ENCODE assay signal across 18 cellular contexts in genomic region chr22:43407591-43407990, GRCh38. TPM values are rescaled to one million over a fixed set of nuclear protein-coding genes. Genes with fewer than 3 reads are reported as not detected.
DNase-seq lines count a peak whose midpoint lies in the region; ATAC-seq and TF ChIP-seq lines count a peak whose summit lies in the region.
"Had no signal": no experiment of that assay in that cellular context is flagged by ENCODE, and none has a peak within 500 bp of the region (broad histone marks: within the 10 kb centered on the region; RNA-seq: fewer than 3 reads in every experiment).

No MANE protein-coding gene starts in this region.

- peaks cover 3% of the 10 kb centered on the region for H3K4me1 Mint-ChIP-seq in chondrocyte (ENCODE audit: low read depth)
- H3K4me1 Mint-ChIP-seq: CD14-positive monocyte had no signal

- peak; percentile 9 to 48 (median 26) for ATAC-seq in right lobe of liver
- no peak for ATAC-seq in stimulated activated naive CD8-positive, alpha-beta T cell treated with anti-CD3 and anti-CD28 coated beads, Interleukin-15, Interleukin-2, amounts not matched to agents 100 U/mL and 50 U/mL, for 24 hours
- ATAC-seq: A549 had no signal

- H3K27ac Mint-ChIP-seq in chondrocyte (ENCODE audit: unreplicated experiment), result no peak overlapping the region

- 0 out of 2 replicates have a peak, but pooled peaks have one; percentile 7 for TF ChIP-seq CTCF in BE2C (IDR thresholded peaks at IDR 0.05; ENCODE audit: low read depth, low read length)
- TF ChIP-seq CTCF in chondrocyte (IDR thresholded peaks at IDR 0.05), result no peak
- no peak for TF ChIP-seq CTCF in right lobe of liver (IDR thresholded peaks at IDR 0.05)

- no peak for TF ChIP-seq POLR2A in right lobe of liver (IDR thresholded peaks at IDR 0.05)

- H3K36me3 Mint-ChIP-seq in chondrocyte (ENCODE audit: low read depth), result no peaks in the 10 kb centered on the region
- H3K36me3 Mint-ChIP-seq: CD14-positive monocyte; CD4-positive, alpha-beta memory T cell had no signal

- 52% methylated on average over 2 of the region's 4 CpGs for WGBS in right lobe of liver (ENCODE audit: insufficient coverage, low coverage, low lambda C conversion rate, missing lambda C conversion rate)

- H3K27me3 Mint-ChIP-seq in chondrocyte (ENCODE audit: low read depth), result peaks cover 42% of the 10 kb centered on the region

- H3K4me3 ChIP-seq in BE2C (ENCODE audit: low read depth, low read length) (no peak overlapping the region), right lobe of liver (no peak overlapping the region)
- H3K4me3 ChIP-seq: A549, BLaER1 had no signal

- H3K27me3 ChIP-seq in BE2C (peaks cover 16% of the 10 kb centered on the region), right lobe of liver (no peaks in the 10 kb centered on the region)

- peaks cover 7% of the 10 kb centered on the region for H3K4me1 ChIP-seq in BE2C
- peaks cover 0 to 12% (median 4%) of the 10 kb centered on the region in 4 donors for H3K4me1 ChIP-seq in right lobe of liver
- H3K4me1 ChIP-seq: A549 had no signal

- DNase-seq in NCI-H345 (lab: John Stamatoyannopoulos, UW) (peak; percentile 13), NCI-H345 treated with DMSO at 0.1 percent for 48 hours (lab: John Stamatoyannopoulos, UW; ENCODE audit: unreplicated experiment) (no peak), BE2C (peak; percentile 76), chondrocyte (ENCODE audit: low spot score) (peak; percentile 75), right lobe of liver (peak in 2 of 3 donors; percentile 30 to 57), NCI-H82 treated with DMSO at 0.1 percent for 48 hours (lab: John Stamatoyannopoulos, UW; ENCODE audit: unreplicated experiment) (no peak), GM19238 (ENCODE audit: insufficient read length, low spot score) (no peak)
- DNase-seq in stimulated activated naive CD8-positive, alpha-beta T cell treated with anti-CD3 and anti-CD28 coated beads, Interleukin-15, Interleukin-2, amounts not matched to agents 100 U/mL and 50 U/mL, for 24 hours, result no peak
- DNase-seq: AML-193; CD4-positive, alpha-beta memory T cell; DMS79 treated with DMSO at 0.1 percent for 48 hours; GF-D8; GOT3 had no signal

- H3K9me3 Mint-ChIP-seq in chondrocyte (ENCODE audit: low read depth), result no peaks in the 10 kb centered on the region

- H3K36me3 ChIP-seq in BE2C (no peaks in the 10 kb centered on the region), right lobe of liver (no peaks in the 10 kb centered on the region)
- H3K36me3 ChIP-seq: BLaER1 had no signal

- intact Hi-C loops in right lobe of liver (cut with DNase I), result loop anchor here in 1 of 2 donors (10.0 kb wide), 1 partner anchor 67 kb away; no protein-coding TSS in a partner anchor

- no peak overlapping the region for H3K4me3 Mint-ChIP-seq in chondrocyte (ENCODE audit: unreplicated experiment)
- H3K4me3 Mint-ChIP-seq: CD14-positive monocyte; CD4-positive, alpha-beta memory T cell had no signal

- H3K9me3 ChIP-seq in BE2C (no peaks in the 10 kb centered on the region), right lobe of liver (no peaks in the 10 kb centered on the region)
- H3K9me3 ChIP-seq: A549, BLaER1 had no signal

- H3K27ac ChIP-seq in right lobe of liver, result peak overlapping the region in 2 of 3 donors; percentile 27 to 31
- H3K27ac ChIP-seq: 22Rv1, A549, BLaER1 had no signal

RNA-seq across cellular contexts. Expression of gene MPPED1, which starts 4.2 kb away (rescaled TPM):
- polyA plus RNA-seq in BE2C (2012; ENCODE audit: insufficient read depth, insufficient read length, low read depth), result not detected
- not detected in 3 replicates for total RNA-seq in chondrocyte
- total RNA-seq in right lobe of liver, result 10 to 100 TPM in 4 of 6 experiments, 1 to 10 TPM in 2; 2.4 to 13.8 (median 11.3) TPM
- total RNA-seq: CD4-positive, alpha-beta memory T cell; HT-29 had no signal
- polyA plus RNA-seq: A549; CD14-positive monocyte; CD4-positive, alpha-beta memory T cell had no signal

Comparison
In these comparisons a context has a peak if more than half of its experiments do, and no peak if none do; other contexts are left out.
1. DNase-seq: peak in NCI-H345 (single experiment), BE2C (single experiment), chondrocyte (single experiment) and right lobe of liver (2 of 3); none in NCI-H345 treated with DMSO at 0.1 percent for 48 hours (single experiment), NCI-H82 treated with DMSO at 0.1 percent for 48 hours (single experiment), GM19238 (single experiment) and stimulated activated naive CD8-positive, alpha-beta T cell treated with anti-CD3 and anti-CD28 coated beads, Interleukin-15, Interleukin-2, amounts not matched to agents 100 U/mL and 50 U/mL, for 24 hours (single experiment).